10 cellular contexts compared by ENCODE assay signal in the genomic region with DNA sequence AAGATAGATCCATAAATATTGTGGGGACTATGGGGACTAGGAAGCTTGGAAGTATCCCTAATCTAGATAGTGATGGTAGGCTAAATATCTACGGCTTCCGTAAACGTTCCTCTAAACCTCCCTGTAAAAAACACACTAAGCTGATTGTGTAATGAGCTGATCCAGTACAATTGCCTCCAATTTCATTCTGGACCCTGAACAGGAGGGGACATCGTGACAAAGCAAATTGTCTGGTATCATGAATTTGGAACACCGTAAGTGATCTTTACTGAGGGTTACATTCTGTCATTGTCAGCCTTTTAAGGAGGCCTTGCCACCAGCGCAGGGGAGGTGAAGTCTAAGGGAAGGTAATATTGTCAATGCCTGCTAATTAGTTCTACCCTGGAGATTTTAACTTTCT. TPM values are rescaled to one million over a fixed set of nuclear protein-coding genes. Genes with fewer than 3 reads are reported as not detected.
DNase-seq lines count a peak whose midpoint lies in the region; ATAC-seq, FAIRE-seq and TF ChIP-seq lines count a peak whose summit lies in the region.
"Had no signal": no experiment of that assay in that cellular context is flagged by ENCODE, and none has a peak within 500 bp of the region (broad histone marks: within the 10 kb centered on the region; RNA-seq: fewer than 3 reads in every experiment).

No MANE protein-coding gene starts in this region.

- no peak for FAIRE-seq in pancreas (lab: Jason Lieb, UNC)

- H3K27ac ChIP-seq in SJCRH30 = peak overlapping the region; percentile 77
- H3K27ac ChIP-seq in pancreas = peak overlapping the region; percentile 53 to 76 (median 65)

- H3K4me1 ChIP-seq in SJCRH30 (peaks cover 13% of the 10 kb centered on the region), pancreas (peaks cover 0 to 5% (median 0%) of the 10 kb centered on the region in 3 donors)

- WGBS in pancreas, 2 donors = 35 to 38% methylated on average over 6 of the region's 6 CpGs

- intact Hi-C loops in pancreas (cut with DNase I) = no loop called here

- no peak for DNase-seq in SJCRH30
- DNase-seq in fibroblast of villous mesenchyme (ENCODE audit: low read depth) = peak; percentile 21
- DNase-seq in pancreas = no peak
- DNase-seq in kidney glomerular epithelial cell (lab: John Stamatoyannopoulos, UW) = no peak
- DNase-seq in stimulated activated CD4-positive, alpha-beta T cell treated with anti-CD3 and anti-CD28 coated beads, Interleukin-1b, Interleukin-23, amount 100 ng/mL, for 48 hours = no peak
- DNase-seq in activated CD8-positive, alpha-beta memory T cell treated with anti-CD3 and anti-CD28 coated beads for 24 hours = no peak
- DNase-seq in GOT3 (lab: John Stamatoyannopoulos, UW) = no peak
- DNase-seq: naive thymus-derived CD4-positive, alpha-beta T cell had no signal

- TF ChIP-seq CTCF in fibroblast of villous mesenchyme (IDR thresholded peaks at IDR 0.05; ENCODE audit: insufficient read depth, low read depth, low read length) (no peak), pancreas (IDR thresholded peaks at IDR 0.05) (no peak)

- peak overlapping the region; percentile 62 for H3K4me3 ChIP-seq in SJCRH30
- H3K4me3 ChIP-seq in fibroblast of villous mesenchyme (ENCODE audit: low read depth, low read length) = peak overlapping the region; percentile 67
- H3K4me3 ChIP-seq in pancreas = peak overlapping the region in 3 of 4 donors; percentile 24 to 53 (median 40)

- peak; percentile 5 for ATAC-seq in GM18502 (IDR thresholded peaks at IDR 0.05; ENCODE audit: poor library complexity, unreplicated experiment)
- ATAC-seq in pancreas = peak in 2 of 4 donors; percentile 2 to 8

- H3K27me3 ChIP-seq in SJCRH30 = no peaks in the 10 kb centered on the region
- no peaks in the 10 kb centered on the region for H3K27me3 ChIP-seq in pancreas

- H3K9me3 ChIP-seq in SJCRH30 (replicated peaks) (no peaks in the 10 kb centered on the region), pancreas (peaks cover 0 to 3% (median 0%) of the 10 kb centered on the region in 4 donors)

- H3K36me3 ChIP-seq in SJCRH30 = no peaks in the 10 kb centered on the region
- H3K36me3 ChIP-seq in pancreas = no peaks in the 10 kb centered on the region

RNA-seq across cellular contexts. Expression of a gene that starts 0.5 kb away (rescaled TPM):
- 37.7 and 42.2 TPM in 2 replicates for total RNA-seq in SJCRH30 (2014; rRNA removed; shearing (Covaris generic))
- total RNA-seq in fibroblast of villous mesenchyme (92.8 and 169 TPM in 2 replicates), pancreas (10 to 100 TPM; 39.8 to 69.4 (median 54.7) TPM)
- 10 to 100 TPM; 26.8 to 37.7 TPM for polyA plus RNA-seq in pancreas
- polyA plus RNA-seq: IgD-negative memory B cell; naive thymus-derived CD4-positive, alpha-beta T cell had no signal
